Comparison of ENCODE assay signal across 11 cellular contexts in the genomic region with DNA sequence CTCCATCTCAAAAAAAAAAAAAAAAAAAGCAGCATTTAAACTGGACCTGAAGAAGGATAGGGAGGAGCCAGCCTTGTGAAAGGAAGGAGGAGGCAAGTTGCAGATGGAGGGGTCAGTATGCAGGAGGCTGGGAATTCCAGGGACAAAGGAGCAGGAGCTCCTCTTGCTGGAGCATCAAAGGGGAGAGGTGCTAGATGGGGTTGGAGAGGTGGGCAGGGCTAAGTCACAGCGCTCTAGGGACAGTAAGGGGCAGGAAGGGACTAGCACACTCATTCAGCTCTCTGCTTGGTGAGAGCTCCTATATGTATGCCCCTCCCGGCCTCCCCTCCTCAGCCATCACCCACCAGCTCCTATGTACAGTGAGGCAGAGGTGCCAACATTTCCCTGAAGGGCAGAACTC. TPM values are rescaled to one million over a fixed set of nuclear protein-coding genes. Genes with fewer than 3 reads are reported as not detected.
DNase-seq lines count a peak whose midpoint lies in the region; TF ChIP-seq lines count a peak whose summit lies in the region.
"Had no signal": no experiment of that assay in that cellular context is flagged by ENCODE, and none has a peak within 500 bp of the region (broad histone marks: within the 10 kb centered on the region; RNA-seq: fewer than 3 reads in every experiment).

No MANE protein-coding gene starts in this region.

- H3K27ac Mint-ChIP-seq in dendritic cell treated with granulocyte-macrophage colony-stimulating factor and Interleukin-4, amounts not matched to agents 40 ng/mL and 50 ng/mL, for 4 days, result peak overlapping the region; percentile 51
- H3K27ac Mint-ChIP-seq in osteocyte (ENCODE audit: unreplicated experiment), result peak overlapping the region; percentile 59
- H3K27ac Mint-ChIP-seq: progenitor cell of endocrine pancreas had no signal

- 78 to 100% (median 89%) methylated on average over 2 of the region's 2 CpGs for WGBS in spleen, 5 donors

- peaks cover 2 to 15% (median 4%) of the 10 kb centered on the region in 6 donors for H3K4me1 ChIP-seq in spleen

- H3K4me1 Mint-ChIP-seq in dendritic cell treated with granulocyte-macrophage colony-stimulating factor and Interleukin-4, amounts not matched to agents 40 ng/mL and 50 ng/mL, for 4 days (ENCODE audit: low read depth), result peaks cover 15% of the 10 kb centered on the region
- H3K4me1 Mint-ChIP-seq in osteocyte (ENCODE audit: unreplicated experiment), result peaks cover 9% of the 10 kb centered on the region

- no peaks in the 10 kb centered on the region for H3K27me3 ChIP-seq in spleen (replicated peaks in 1 of 7)

- peaks cover 56% of the 10 kb centered on the region for H3K36me3 Mint-ChIP-seq in dendritic cell treated with granulocyte-macrophage colony-stimulating factor and Interleukin-4, amounts not matched to agents 40 ng/mL and 50 ng/mL, for 4 days (ENCODE audit: low read depth)
- H3K36me3 Mint-ChIP-seq in osteocyte (ENCODE audit: unreplicated experiment), result peaks cover 18% of the 10 kb centered on the region

- intact Hi-C loops in dendritic cell treated with granulocyte-macrophage colony-stimulating factor and Interleukin-4, amounts not matched to agents 40 ng/mL and 50 ng/mL, for 4 days (cut with micrococcal nuclease), result no loop called here
- intact Hi-C loops in spleen (cut with DNase I; ENCODE audit: low total_unique reads), result no loop called here

- no peaks in the 10 kb centered on the region for H3K9me3 ChIP-seq in spleen
- H3K9me3 ChIP-seq: A549 had no signal

- H3K27ac ChIP-seq in spleen, result peak overlapping the region in 2 of 8 donors; percentile 19 to 22
- H3K27ac ChIP-seq: A549, VCaP had no signal

- H3K36me3 ChIP-seq in spleen, result peaks cover 3 to 49% (median 37%) of the 10 kb centered on the region in 6 donors

- DNase-seq in NCI-H1417 (lab: John Stamatoyannopoulos, UW), result peak in 2 of 3 experiments; percentile 19 to 42
- no peak for DNase-seq in NCI-H1417 treated with DMSO at 0.1 percent for 48 hours (lab: John Stamatoyannopoulos, UW)
- peak; percentile 44 for DNase-seq in NCI-H2029 (lab: John Stamatoyannopoulos, UW)
- DNase-seq in osteocyte (ENCODE audit: extremely low spot score, unreplicated experiment), result no peak
- no peak for DNase-seq in stimulated activated CD4-positive, alpha-beta T cell treated with anti-CD3 and anti-CD28 coated beads, Interleukin-4, amount 100 ng/mL, for 24 hours
- no peak for DNase-seq in spleen
- no peak for DNase-seq in NCI-H2081 treated with DMSO at 0.1 percent for 48 hours (lab: John Stamatoyannopoulos, UW)

- TF ChIP-seq CTCF in osteocyte (IDR thresholded peaks at IDR 0.05) (no peak), spleen (IDR thresholded peaks at IDR 0.05 in 8 of 11, conservative IDR thresholded peaks at IDR 0.05 in 3 of 11) (no peak)

- no peaks in the 10 kb centered on the region for H3K9me3 Mint-ChIP-seq in dendritic cell treated with granulocyte-macrophage colony-stimulating factor and Interleukin-4, amounts not matched to agents 40 ng/mL and 50 ng/mL, for 4 days
- no peaks in the 10 kb centered on the region for H3K9me3 Mint-ChIP-seq in osteocyte (ENCODE audit: unreplicated experiment)

- no peak overlapping the region for H3K4me3 Mint-ChIP-seq in dendritic cell treated with granulocyte-macrophage colony-stimulating factor and Interleukin-4, amounts not matched to agents 40 ng/mL and 50 ng/mL, for 4 days
- H3K4me3 Mint-ChIP-seq in osteocyte (ENCODE audit: unreplicated experiment), result no peak overlapping the region

- H3K27me3 Mint-ChIP-seq in dendritic cell treated with granulocyte-macrophage colony-stimulating factor and Interleukin-4, amounts not matched to agents 40 ng/mL and 50 ng/mL, for 4 days, result no peaks in the 10 kb centered on the region
- H3K27me3 Mint-ChIP-seq in osteocyte (ENCODE audit: unreplicated experiment), result no peaks in the 10 kb centered on the region
- H3K27me3 Mint-ChIP-seq: progenitor cell of endocrine pancreas had no signal

- no peak for TF ChIP-seq POLR2A in spleen (IDR thresholded peaks at IDR 0.05)

- H3K4me3 ChIP-seq in spleen, result no peak overlapping the region
- H3K4me3 ChIP-seq: A549 had no signal

RNA-seq across cellular contexts. Expression of gene MAP7D1, which starts 26.8 kb away (rescaled TPM):
- total RNA-seq in osteocyte (157 and 163 TPM in 2 replicates), spleen (100 to 1,000 TPM in 3 of 7 donors, 10 to 100 TPM in 4; 72.6 to 116 (median 96.9) TPM)
- polyA plus RNA-seq in spleen, result 10 to 100 TPM; 30.4 to 62.7 (median 38.0) TPM

RNA-seq across cellular contexts. Expression of gene TRAPPC3, which starts 33.4 kb away (rescaled TPM):
- total RNA-seq in osteocyte (68.9 and 72.4 TPM in 2 replicates), spleen (10 to 100 TPM; 46.7 to 98.1 (median 56.4) TPM)
- 10 to 100 TPM; 42.9 to 70.1 (median 60.2) TPM for polyA plus RNA-seq in spleen

RNA-seq across cellular contexts. Expression of gene THRAP3, which starts 41.5 kb away (rescaled TPM):
- total RNA-seq in osteocyte (117 and 118 TPM in 2 replicates), spleen (100 to 1,000 TPM in 1 of 7 donors, 10 to 100 TPM in 6; 72.8 to 109 (median 95.4) TPM)
- 10 to 100 TPM; 21.2 to 33.0 (median 27.0) TPM for polyA plus RNA-seq in spleen

RNA-seq across cellular contexts. Expression of gene COL8A2, which starts 57.7 kb away (rescaled TPM):
- total RNA-seq in osteocyte (8.2 and 10.1 TPM in 2 replicates), spleen (10 to 100 TPM in 4 of 7 donors, 1 to 10 TPM in 3; 7.0 to 32.0 (median 10.3) TPM)
- 1 to 10 TPM; 2.1 to 5.9 (median 4.3) TPM for polyA plus RNA-seq in spleen

Comparison
In these comparisons a context has a peak if more than half of its experiments do, and no peak if none do; other contexts are left out.
1. DNase-seq: peak in NCI-H1417 (2 of 3) and NCI-H2029 (single experiment); none in NCI-H1417 treated with DMSO at 0.1 percent for 48 hours (single experiment), osteocyte (single experiment), stimulated activated CD4-positive, alpha-beta T cell treated with anti-CD3 and anti-CD28 coated beads, Interleukin-4, amount 100 ng/mL, for 24 hours (single experiment), spleen (single experiment) and NCI-H2081 treated with DMSO at 0.1 percent for 48 hours (single experiment).